In genomic region chr18:64240301-64240700, GRCh38 we compare ENCODE assay signal across 17 cellular contexts.
DNase-seq lines count a peak whose midpoint lies in the region; ATAC-seq and TF ChIP-seq lines count a peak whose summit lies in the region.
"Had no signal": no experiment of that assay in that cellular context is flagged by ENCODE, and none has a peak within 500 bp of the region (broad histone marks: within the 10 kb centered on the region; RNA-seq: fewer than 3 reads in every experiment).

No MANE protein-coding gene starts in this region.

- no peaks in the 10 kb centered on the region for H4K20me1 ChIP-seq in GM23338 (replicated peaks; ENCODE audit: insufficient read depth)

- no peak for TF ChIP-seq CTCF in GM23338 (conservative IDR thresholded peaks at IDR 0.05; ENCODE audit: low read depth in 2 of 2)
- TF ChIP-seq CTCF in progenitor cell of endocrine pancreas (IDR thresholded peaks at IDR 0.05; ENCODE audit: unreplicated experiment) = no peak
- no peak for TF ChIP-seq CTCF in type B pancreatic cell (conservative IDR thresholded peaks at IDR 0.05)

- H3K4me3 Mint-ChIP-seq in GM23338 (no peak overlapping the region), progenitor cell of endocrine pancreas (ENCODE audit: low read depth) (no peak overlapping the region), type B pancreatic cell (no peak overlapping the region)
- no peak overlapping the region for H3K4me3 Mint-ChIP-seq in activated naive CD4-positive, alpha-beta T cell treated with anti-CD3 and anti-CD28 coated beads for 36 hours
- H3K4me3 Mint-ChIP-seq: CD4-positive, alpha-beta memory T cell; H9 had no signal

- H2AFZ ChIP-seq in GM23338 = peak overlapping the region; percentile 40; the same call in 1 of the 2 replicates
- H2AFZ ChIP-seq: GM23248 had no signal

- no peak for ATAC-seq in GM23338
- ATAC-seq: GM12878, HCT116 had no signal

- H3K4me2 ChIP-seq in GM23338 = no peak overlapping the region

- H3F3A ChIP-seq in GM23338 (replicated peaks; ENCODE audit: low read depth) = no peaks in the 10 kb centered on the region

- CTCF ChIA-PET in activated naive CD4-positive, alpha-beta T cell treated with anti-CD3 and anti-CD28 coated beads for 36 hours (lab: Charles Lee) = no interaction called here

- H3K36me3 Mint-ChIP-seq in GM23338 (ENCODE audit: low read depth) (no peaks in the 10 kb centered on the region), progenitor cell of endocrine pancreas (ENCODE audit: insufficient read depth) (no peaks in the 10 kb centered on the region), type B pancreatic cell (no peaks in the 10 kb centered on the region)
- no peaks in the 10 kb centered on the region for H3K36me3 Mint-ChIP-seq in activated naive CD4-positive, alpha-beta T cell treated with anti-CD3 and anti-CD28 coated beads for 36 hours (ENCODE audit: low read depth)
- H3K36me3 Mint-ChIP-seq: CD4-positive, alpha-beta memory T cell had no signal

- H3K4me1 Mint-ChIP-seq in GM23338 = peaks cover 14% of the 10 kb centered on the region; the same call in 2 of the 3 replicates
- peaks cover 27% of the 10 kb centered on the region for H3K4me1 Mint-ChIP-seq in progenitor cell of endocrine pancreas (ENCODE audit: low read depth)
- H3K4me1 Mint-ChIP-seq in activated naive CD4-positive, alpha-beta T cell treated with anti-CD3 and anti-CD28 coated beads for 36 hours (ENCODE audit: low read depth) = no peaks in the 10 kb centered on the region
- peaks cover 6% of the 10 kb centered on the region for H3K4me1 Mint-ChIP-seq in type B pancreatic cell (ENCODE audit: unreplicated experiment)
- H3K4me1 Mint-ChIP-seq: CD4-positive, alpha-beta memory T cell had no signal

- H3K27me3 Mint-ChIP-seq in GM23338 (ENCODE audit: insufficient read depth, low read depth, poor library complexity) = no peaks in the 10 kb centered on the region
- no peaks in the 10 kb centered on the region for H3K27me3 Mint-ChIP-seq in progenitor cell of endocrine pancreas
- no peaks in the 10 kb centered on the region for H3K27me3 Mint-ChIP-seq in activated naive CD4-positive, alpha-beta T cell treated with anti-CD3 and anti-CD28 coated beads for 36 hours (ENCODE audit: low read depth)
- H3K27me3 Mint-ChIP-seq in type B pancreatic cell = peaks cover 4% of the 10 kb centered on the region
- H3K27me3 Mint-ChIP-seq: CD4-positive, alpha-beta memory T cell had no signal

- DNase-seq in ELF-1 (ENCODE audit: low read depth, low spot score) (peak; percentile 19), GM23338 (ENCODE audit: low spot score) (no peak), islet precursor cell (peak; percentile 59), progenitor cell of endocrine pancreas (ENCODE audit: low spot score, unreplicated experiment) (no peak), GDM1 (lab: John Stamatoyannopoulos, UW) (no peak), type B pancreatic cell (ENCODE audit: extremely low spot score, unreplicated experiment) (no peak)
- DNase-seq in activated naive CD4-positive, alpha-beta T cell treated with anti-CD3 and anti-CD28 coated beads for 36 hours = no peak
- DNase-seq: C1 segment of cervical spinal cord; Calu3; CD4-positive, alpha-beta memory T cell; COR-L47; DMS53; DMS79 treated with DMSO at 0.1 percent for 48 hours; GM23248; H9 had no signal

- no peak overlapping the region for H3K27ac Mint-ChIP-seq in GM23338
- H3K27ac Mint-ChIP-seq in progenitor cell of endocrine pancreas = peak overlapping the region; percentile 33
- no peak overlapping the region for H3K27ac Mint-ChIP-seq in activated naive CD4-positive, alpha-beta T cell treated with anti-CD3 and anti-CD28 coated beads for 36 hours
- H3K27ac Mint-ChIP-seq in type B pancreatic cell = no peak overlapping the region
- H3K27ac Mint-ChIP-seq: CD4-positive, alpha-beta memory T cell had no signal

- no peaks in the 10 kb centered on the region for H3K79me2 ChIP-seq in GM23338 (replicated peaks; ENCODE audit: insufficient read depth)

- intact Hi-C loops in activated naive CD4-positive, alpha-beta T cell treated with anti-CD3 and anti-CD28 coated beads for 36 hours (cut with micrococcal nuclease) = no loop called here

- no peaks in the 10 kb centered on the region for H3K36me3 ChIP-seq in GM23338 (ENCODE audit: insufficient read depth)

- no peak overlapping the region for H3K27ac ChIP-seq in GM23338 (ENCODE audit: low read depth)
- H3K27ac ChIP-seq: GM23248 had no signal

- no peak overlapping the region for H3K4me3 ChIP-seq in GM23338
- H3K4me3 ChIP-seq: GM12878, GM23248 had no signal

- no peaks in the 10 kb centered on the region for H3K4me1 ChIP-seq in GM23338 (ENCODE audit: insufficient read depth)

- H3K9me2 ChIP-seq in GM23338 (ENCODE audit: insufficient read depth) = no peaks in the 10 kb centered on the region

- H3K27me3 ChIP-seq in GM23338 (ENCODE audit: insufficient read depth) = no peaks in the 10 kb centered on the region

- H3K9me3 Mint-ChIP-seq in GM23338 (no peaks in the 10 kb centered on the region), progenitor cell of endocrine pancreas (ENCODE audit: low read depth) (peaks cover 3% of the 10 kb centered on the region), type B pancreatic cell (no peaks in the 10 kb centered on the region)
- H3K9me3 Mint-ChIP-seq in activated naive CD4-positive, alpha-beta T cell treated with anti-CD3 and anti-CD28 coated beads for 36 hours = no peaks in the 10 kb centered on the region
- H3K9me3 Mint-ChIP-seq: H9 had no signal

TF ChIP-seq in GM23338, 12 proteins besides CTCF, POLR2A, EP300 and RAD21 (continues in another document):
- TF ChIP-seq NANOG (IDR thresholded peaks at IDR 0.05; ENCODE audit: borderline replicate concordance) (no peak), EZH2 (IDR thresholded peaks at IDR 0.05; ENCODE audit: low read depth, unreplicated experiment) (no peak), REST (IDR thresholded peaks at IDR 0.05; ENCODE audit: unreplicated experiment) (no peak), JUNB (IDR thresholded peaks at IDR 0.05; ENCODE audit: unreplicated experiment) (no peak)

Comparison
In these comparisons a context has a peak if more than half of its experiments do, and no peak if none do; other contexts are left out.
1. DNase-seq: peak in ELF-1 (single experiment) and islet precursor cell (single experiment); none in GM23338 (single experiment), progenitor cell of endocrine pancreas (single experiment), GDM1 (single experiment), activated naive CD4-positive, alpha-beta T cell treated with anti-CD3 and anti-CD28 coated beads for 36 hours (single experiment) and type B pancreatic cell (single experiment).